In genomic region chr1:243917863-243918565, GRCh38 we compare ENCODE assay signal across 8 cellular contexts.
DNase-seq lines count a peak whose midpoint lies in the region; ATAC-seq, FAIRE-seq and TF ChIP-seq lines count a peak whose summit lies in the region.

No MANE protein-coding gene starts in this region.

- H4K20me1 ChIP-seq in keratinocyte (ENCODE audit: control insufficient read depth, extremely low read depth, insufficient read depth, low read length) = no peaks in the 10 kb centered on the region

- H3K9me3 ChIP-seq in ascending aorta = no peaks in the 10 kb centered on the region
- H3K9me3 ChIP-seq in keratinocyte (ENCODE audit: control insufficient read depth, low read depth, low read length) = no peaks in the 10 kb centered on the region
- H3K9me3 ChIP-seq in suprapubic skin = no peaks in the 10 kb centered on the region

- WGBS in suprapubic skin = 29% methylated on average over 10 of the region's 10 CpGs

- TF ChIP-seq CTCF in ascending aorta (IDR thresholded peaks at IDR 0.05) (no peak), keratinocyte (optimal IDR thresholded peaks at IDR 0.05 in 1 of 3, IDR thresholded peaks at IDR 0.05 in 1 of 3, conservative IDR thresholded peaks at IDR 0.05 in 1 of 3; ENCODE audit: extremely low read depth in 1 of 3, insufficient read depth in 2 of 3, low read length in 3 of 3) (no peak), suprapubic skin (IDR thresholded peaks at IDR 0.05) (no peak), GM10248 (IDR thresholded peaks at IDR 0.05; ENCODE audit: control extremely low read depth, extremely low read depth, low read depth, missing control alignments) (no peak)

- no peaks in the 10 kb centered on the region for H3K27me3 ChIP-seq in ascending aorta
- H3K27me3 ChIP-seq in keratinocyte (ENCODE audit: control insufficient read depth, extremely low read depth, insufficient read depth, low read length) = peaks cover 4% of the 10 kb centered on the region
- H3K27me3 ChIP-seq in suprapubic skin = peaks cover 45% of the 10 kb centered on the region

- dilution Hi-C loops in keratinocyte (cut with MboI; ENCODE audit: extremely low pct_ligation_motif_present, low sequenced_read_pairs) = no loop called here

- H3K4me2 ChIP-seq in keratinocyte (ENCODE audit: control insufficient read depth, extremely low read depth, insufficient read depth, low read depth, low read length) = peak overlapping the region; percentile 94

- peak overlapping the region; percentile 52 to 77 for H3K4me3 ChIP-seq in ascending aorta
- peak overlapping the region; percentile 39 to 73 (median 63) for H3K4me3 ChIP-seq in keratinocyte (ENCODE audit: control insufficient read depth in 2 of 3, extremely low read depth in 1 of 3, insufficient read depth in 2 of 3, low read depth in 1 of 3, low read length in 3 of 3)
- H3K4me3 ChIP-seq in suprapubic skin = peak overlapping the region; percentile 47

- FAIRE-seq in keratinocyte (lab: Jason Lieb, UNC) = peak; percentile 79

- peak overlapping the region; percentile 98 for H2AFZ ChIP-seq in keratinocyte (ENCODE audit: control insufficient read depth, low read length)

- no peak for ATAC-seq in HG02588 (IDR thresholded peaks at IDR 0.05; ENCODE audit: unreplicated experiment)

- CTCF ChIA-PET in GM10248 (lab: Yijun Ruan, JAX) = interaction anchor here (1.7 kb wide), 1 partner anchor 18 kb away, joined by 4 read pairs; no protein-coding TSS in a partner anchor

- H3K9ac ChIP-seq in keratinocyte (ENCODE audit: control insufficient read depth, extremely low read depth, insufficient read depth, low read length) = peak overlapping the region; percentile 36

- TF ChIP-seq EP300 in suprapubic skin (IDR thresholded peaks at IDR 0.05) = no peak

- DNase-seq in NCI-H748 (lab: John Stamatoyannopoulos, UW; ENCODE audit: unreplicated experiment) (peak; percentile 10), NCI-H748 treated with DMSO at 0.1 percent for 48 hours (lab: John Stamatoyannopoulos, UW) (no peak), ascending aorta (ENCODE audit: low spot score in 2 of 2) (no peak), keratinocyte (ENCODE audit: low read depth, low spot score) (no peak), suprapubic skin (ENCODE audit: low spot score in 2 of 2) (no peak), GM10248 (ENCODE audit: extremely low spot score) (no peak)
- no peak for DNase-seq in activated CD4-positive, CD25-positive, alpha-beta regulatory T cell (lab: John Stamatoyannopoulos, UW)

- intact Hi-C loops in ascending aorta (cut with DNase I) = loop anchor here (1.0 to 5.0 kb wide), 2 partner anchors 68 to 534 kb away; partner anchors contain the start of genes ADSS2 and AKT3

- H3K9me1 ChIP-seq in keratinocyte (ENCODE audit: control insufficient read depth, extremely low read depth, insufficient read depth, low read length) = no peaks in the 10 kb centered on the region

- POLR2A ChIA-PET in GM10248 (lab: Yijun Ruan, JAX) = no interaction called here

- H3K36me3 ChIP-seq in ascending aorta = no peaks in the 10 kb centered on the region
- no peaks in the 10 kb centered on the region for H3K36me3 ChIP-seq in keratinocyte (ENCODE audit: control insufficient read depth in 2 of 2, extremely low read depth in 1 of 2, insufficient read depth in 2 of 2, low read length in 2 of 2)
- no peaks in the 10 kb centered on the region for H3K36me3 ChIP-seq in suprapubic skin

- TF ChIP-seq POLR2A in suprapubic skin (IDR thresholded peaks at IDR 0.05) = no peak

- peaks cover 0 to 9% of the 10 kb centered on the region in 2 donors for H3K4me1 ChIP-seq in ascending aorta
- H3K4me1 ChIP-seq in keratinocyte (ENCODE audit: control insufficient read depth, extremely low read depth, insufficient read depth, low read length) = peaks cover 16% of the 10 kb centered on the region
- peaks cover 18% of the 10 kb centered on the region for H3K4me1 ChIP-seq in suprapubic skin

- no peaks in the 10 kb centered on the region for H3K79me2 ChIP-seq in keratinocyte (ENCODE audit: control insufficient read depth, insufficient read depth, low read length)

- H3K27ac ChIP-seq in ascending aorta (no peak overlapping the region), keratinocyte (ENCODE audit: control insufficient read depth, insufficient read depth, low read length) (no peak overlapping the region), suprapubic skin (no peak overlapping the region)
